In the genomic region with DNA sequence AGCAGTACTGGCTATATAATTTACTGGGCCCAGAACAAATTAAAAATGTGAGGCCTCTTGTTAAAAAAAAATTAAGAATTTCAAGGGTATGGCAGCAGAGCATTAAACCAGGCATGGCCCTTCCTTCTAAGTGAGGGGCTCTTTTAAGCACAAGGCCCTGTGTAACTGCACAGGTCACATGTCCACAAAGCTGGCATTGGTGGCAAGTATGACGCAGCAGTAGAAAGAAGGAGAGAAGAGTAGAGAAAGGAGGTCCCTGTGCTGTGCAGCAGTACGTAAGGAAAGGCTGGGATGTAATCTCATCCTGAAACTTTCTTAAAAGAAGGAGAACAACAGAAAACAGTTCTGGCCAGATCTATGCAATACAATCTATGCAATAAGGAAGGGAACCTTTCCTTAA, we compare ENCODE assay signal across 1 cellular context.
TF ChIP-seq lines count a peak whose summit lies in the region.

No MANE protein-coding gene starts in this region.

TF ChIP-seq in GM23338, 12 proteins besides CTCF, POLR2A, EP300 and RAD21:
- TF ChIP-seq CREB1 (CRISPR knock-in tag; IDR thresholded peaks at IDR 0.05; ENCODE audit: low read depth) (no peak), STAT1 (IDR thresholded peaks at IDR 0.05; ENCODE audit: unreplicated experiment) (no peak), ZNF462 (CRISPR knock-in tag; IDR thresholded peaks at IDR 0.05) (no peak), ZNF114 (CRISPR knock-in tag; IDR thresholded peaks at IDR 0.05) (no peak), NANOG (IDR thresholded peaks at IDR 0.05; ENCODE audit: borderline replicate concordance) (no peak), EZH2phosphoT487 (IDR thresholded peaks at IDR 0.05; ENCODE audit: unreplicated experiment) (no peak), JUNB (IDR thresholded peaks at IDR 0.05; ENCODE audit: unreplicated experiment) (no peak), ZNF331 (CRISPR knock-in tag; IDR thresholded peaks at IDR 0.05; ENCODE audit: low read depth) (no peak), EZH2 (IDR thresholded peaks at IDR 0.05; ENCODE audit: low read depth, unreplicated experiment) (no peak)
- TF ChIP-seq, protein P1, sequence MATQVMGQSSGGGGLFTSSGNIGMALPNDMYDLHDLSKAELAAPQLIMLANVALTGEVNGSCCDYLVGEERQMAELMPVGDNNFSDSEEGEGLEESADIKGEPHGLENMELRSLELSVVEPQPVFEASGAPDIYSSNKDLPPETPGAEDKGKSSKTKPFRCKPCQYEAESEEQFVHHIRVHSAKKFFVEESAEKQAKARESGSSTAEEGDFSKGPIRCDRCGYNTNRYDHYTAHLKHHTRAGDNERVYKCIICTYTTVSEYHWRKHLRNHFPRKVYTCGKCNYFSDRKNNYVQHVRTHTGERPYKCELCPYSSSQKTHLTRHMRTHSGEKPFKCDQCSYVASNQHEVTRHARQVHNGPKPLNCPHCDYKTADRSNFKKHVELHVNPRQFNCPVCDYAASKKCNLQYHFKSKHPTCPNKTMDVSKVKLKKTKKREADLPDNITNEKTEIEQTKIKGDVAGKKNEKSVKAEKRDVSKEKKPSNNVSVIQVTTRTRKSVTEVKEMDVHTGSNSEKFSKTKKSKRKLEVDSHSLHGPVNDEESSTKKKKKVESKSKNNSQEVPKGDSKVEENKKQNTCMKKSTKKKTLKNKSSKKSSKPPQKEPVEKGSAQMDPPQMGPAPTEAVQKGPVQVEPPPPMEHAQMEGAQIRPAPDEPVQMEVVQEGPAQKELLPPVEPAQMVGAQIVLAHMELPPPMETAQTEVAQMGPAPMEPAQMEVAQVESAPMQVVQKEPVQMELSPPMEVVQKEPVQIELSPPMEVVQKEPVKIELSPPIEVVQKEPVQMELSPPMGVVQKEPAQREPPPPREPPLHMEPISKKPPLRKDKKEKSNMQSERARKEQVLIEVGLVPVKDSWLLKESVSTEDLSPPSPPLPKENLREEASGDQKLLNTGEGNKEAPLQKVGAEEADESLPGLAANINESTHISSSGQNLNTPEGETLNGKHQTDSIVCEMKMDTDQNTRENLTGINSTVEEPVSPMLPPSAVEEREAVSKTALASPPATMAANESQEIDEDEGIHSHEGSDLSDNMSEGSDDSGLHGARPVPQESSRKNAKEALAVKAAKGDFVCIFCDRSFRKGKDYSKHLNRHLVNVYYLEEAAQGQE (IDR thresholded peaks at IDR 0.05; ENCODE audit: unreplicated experiment), result no peak
TF ChIP-seq in GM23338: peak in this region for 0.
